In genomic region chr17:4607773-4608187, GRCh38 we compare ENCODE assay signal across 1 cellular context.
TF ChIP-seq lines count a peak whose summit lies in the region.

No MANE protein-coding gene starts in this region.

TF ChIP-seq in endothelial cell of umbilical vein, 7 proteins besides CTCF, POLR2A, EP300 and RAD21:
- TF ChIP-seq JUN (IDR thresholded peaks at IDR 0.05; ENCODE audit: borderline replicate concordance, insufficient read depth, insufficient read length, low read depth) (no peak), FOS (IDR thresholded peaks at IDR 0.05; ENCODE audit: borderline replicate concordance, insufficient read depth, low read length) (no peak), GATA2 (IDR thresholded peaks at IDR 0.05; ENCODE audit: insufficient read depth, insufficient read length, low read depth, low read length) (no peak), POLR2AphosphoS5 (IDR thresholded peaks at IDR 0.05; ENCODE audit: insufficient read depth, low read depth, low read length) (no peak), MYC (IDR thresholded peaks at IDR 0.05; ENCODE audit: low read depth, low read length) (no peak), EZH2 (IDR thresholded peaks at IDR 0.05; ENCODE audit: borderline replicate concordance, low read depth, low read length, severe bottlenecking) (peak; percentile 15), MAX (IDR thresholded peaks at IDR 0.05; ENCODE audit: insufficient read depth, insufficient read length) (no peak)
